ENCODE assay signal across 2 cellular contexts in the genomic region with DNA sequence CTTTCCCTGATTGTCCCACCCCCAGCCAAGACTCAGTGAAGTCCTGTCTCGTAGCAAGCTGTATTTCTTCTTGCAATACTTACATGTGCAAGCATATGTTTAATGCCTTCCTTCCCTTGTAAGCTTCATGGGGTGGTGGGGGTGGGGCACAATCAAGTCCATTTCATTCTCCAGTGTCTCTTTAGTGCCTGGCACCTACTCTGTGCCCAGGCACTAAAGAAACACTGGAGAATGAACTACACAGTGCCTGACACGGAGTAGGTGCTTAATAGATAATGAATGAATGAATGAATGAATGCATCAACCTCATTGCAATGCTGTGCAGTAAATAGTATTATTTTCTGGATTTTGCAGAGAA.
TF ChIP-seq lines count a peak whose summit lies in the region.

No MANE protein-coding gene starts in this region.

TF ChIP-seq in GM23338, 12 proteins besides CTCF, POLR2A, EP300 and RAD21 (continues in another document):
- TF ChIP-seq CREB1 (CRISPR knock-in tag; IDR thresholded peaks at IDR 0.05; ENCODE audit: low read depth): no peak
- no peak for TF ChIP-seq STAT1 (IDR thresholded peaks at IDR 0.05; ENCODE audit: unreplicated experiment)
- TF ChIP-seq JUNB (IDR thresholded peaks at IDR 0.05; ENCODE audit: unreplicated experiment): no peak
- TF ChIP-seq, protein P1, sequence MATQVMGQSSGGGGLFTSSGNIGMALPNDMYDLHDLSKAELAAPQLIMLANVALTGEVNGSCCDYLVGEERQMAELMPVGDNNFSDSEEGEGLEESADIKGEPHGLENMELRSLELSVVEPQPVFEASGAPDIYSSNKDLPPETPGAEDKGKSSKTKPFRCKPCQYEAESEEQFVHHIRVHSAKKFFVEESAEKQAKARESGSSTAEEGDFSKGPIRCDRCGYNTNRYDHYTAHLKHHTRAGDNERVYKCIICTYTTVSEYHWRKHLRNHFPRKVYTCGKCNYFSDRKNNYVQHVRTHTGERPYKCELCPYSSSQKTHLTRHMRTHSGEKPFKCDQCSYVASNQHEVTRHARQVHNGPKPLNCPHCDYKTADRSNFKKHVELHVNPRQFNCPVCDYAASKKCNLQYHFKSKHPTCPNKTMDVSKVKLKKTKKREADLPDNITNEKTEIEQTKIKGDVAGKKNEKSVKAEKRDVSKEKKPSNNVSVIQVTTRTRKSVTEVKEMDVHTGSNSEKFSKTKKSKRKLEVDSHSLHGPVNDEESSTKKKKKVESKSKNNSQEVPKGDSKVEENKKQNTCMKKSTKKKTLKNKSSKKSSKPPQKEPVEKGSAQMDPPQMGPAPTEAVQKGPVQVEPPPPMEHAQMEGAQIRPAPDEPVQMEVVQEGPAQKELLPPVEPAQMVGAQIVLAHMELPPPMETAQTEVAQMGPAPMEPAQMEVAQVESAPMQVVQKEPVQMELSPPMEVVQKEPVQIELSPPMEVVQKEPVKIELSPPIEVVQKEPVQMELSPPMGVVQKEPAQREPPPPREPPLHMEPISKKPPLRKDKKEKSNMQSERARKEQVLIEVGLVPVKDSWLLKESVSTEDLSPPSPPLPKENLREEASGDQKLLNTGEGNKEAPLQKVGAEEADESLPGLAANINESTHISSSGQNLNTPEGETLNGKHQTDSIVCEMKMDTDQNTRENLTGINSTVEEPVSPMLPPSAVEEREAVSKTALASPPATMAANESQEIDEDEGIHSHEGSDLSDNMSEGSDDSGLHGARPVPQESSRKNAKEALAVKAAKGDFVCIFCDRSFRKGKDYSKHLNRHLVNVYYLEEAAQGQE (IDR thresholded peaks at IDR 0.05; ENCODE audit: unreplicated experiment): no peak
- no peak for TF ChIP-seq ZNF114 (CRISPR knock-in tag; IDR thresholded peaks at IDR 0.05)
- no peak for TF ChIP-seq NANOG (IDR thresholded peaks at IDR 0.05; ENCODE audit: borderline replicate concordance)
- TF ChIP-seq, protein P2, sequence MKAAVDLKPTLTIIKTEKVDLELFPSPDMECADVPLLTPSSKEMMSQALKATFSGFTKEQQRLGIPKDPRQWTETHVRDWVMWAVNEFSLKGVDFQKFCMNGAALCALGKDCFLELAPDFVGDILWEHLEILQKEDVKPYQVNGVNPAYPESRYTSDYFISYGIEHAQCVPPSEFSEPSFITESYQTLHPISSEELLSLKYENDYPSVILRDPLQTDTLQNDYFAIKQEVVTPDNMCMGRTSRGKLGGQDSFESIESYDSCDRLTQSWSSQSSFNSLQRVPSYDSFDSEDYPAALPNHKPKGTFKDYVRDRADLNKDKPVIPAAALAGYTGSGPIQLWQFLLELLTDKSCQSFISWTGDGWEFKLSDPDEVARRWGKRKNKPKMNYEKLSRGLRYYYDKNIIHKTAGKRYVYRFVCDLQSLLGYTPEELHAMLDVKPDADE (IDR thresholded peaks at IDR 0.05): no peak
- no peak for TF ChIP-seq EZH2 (IDR thresholded peaks at IDR 0.05; ENCODE audit: low read depth, unreplicated experiment)
- TF ChIP-seq, protein P3, sequence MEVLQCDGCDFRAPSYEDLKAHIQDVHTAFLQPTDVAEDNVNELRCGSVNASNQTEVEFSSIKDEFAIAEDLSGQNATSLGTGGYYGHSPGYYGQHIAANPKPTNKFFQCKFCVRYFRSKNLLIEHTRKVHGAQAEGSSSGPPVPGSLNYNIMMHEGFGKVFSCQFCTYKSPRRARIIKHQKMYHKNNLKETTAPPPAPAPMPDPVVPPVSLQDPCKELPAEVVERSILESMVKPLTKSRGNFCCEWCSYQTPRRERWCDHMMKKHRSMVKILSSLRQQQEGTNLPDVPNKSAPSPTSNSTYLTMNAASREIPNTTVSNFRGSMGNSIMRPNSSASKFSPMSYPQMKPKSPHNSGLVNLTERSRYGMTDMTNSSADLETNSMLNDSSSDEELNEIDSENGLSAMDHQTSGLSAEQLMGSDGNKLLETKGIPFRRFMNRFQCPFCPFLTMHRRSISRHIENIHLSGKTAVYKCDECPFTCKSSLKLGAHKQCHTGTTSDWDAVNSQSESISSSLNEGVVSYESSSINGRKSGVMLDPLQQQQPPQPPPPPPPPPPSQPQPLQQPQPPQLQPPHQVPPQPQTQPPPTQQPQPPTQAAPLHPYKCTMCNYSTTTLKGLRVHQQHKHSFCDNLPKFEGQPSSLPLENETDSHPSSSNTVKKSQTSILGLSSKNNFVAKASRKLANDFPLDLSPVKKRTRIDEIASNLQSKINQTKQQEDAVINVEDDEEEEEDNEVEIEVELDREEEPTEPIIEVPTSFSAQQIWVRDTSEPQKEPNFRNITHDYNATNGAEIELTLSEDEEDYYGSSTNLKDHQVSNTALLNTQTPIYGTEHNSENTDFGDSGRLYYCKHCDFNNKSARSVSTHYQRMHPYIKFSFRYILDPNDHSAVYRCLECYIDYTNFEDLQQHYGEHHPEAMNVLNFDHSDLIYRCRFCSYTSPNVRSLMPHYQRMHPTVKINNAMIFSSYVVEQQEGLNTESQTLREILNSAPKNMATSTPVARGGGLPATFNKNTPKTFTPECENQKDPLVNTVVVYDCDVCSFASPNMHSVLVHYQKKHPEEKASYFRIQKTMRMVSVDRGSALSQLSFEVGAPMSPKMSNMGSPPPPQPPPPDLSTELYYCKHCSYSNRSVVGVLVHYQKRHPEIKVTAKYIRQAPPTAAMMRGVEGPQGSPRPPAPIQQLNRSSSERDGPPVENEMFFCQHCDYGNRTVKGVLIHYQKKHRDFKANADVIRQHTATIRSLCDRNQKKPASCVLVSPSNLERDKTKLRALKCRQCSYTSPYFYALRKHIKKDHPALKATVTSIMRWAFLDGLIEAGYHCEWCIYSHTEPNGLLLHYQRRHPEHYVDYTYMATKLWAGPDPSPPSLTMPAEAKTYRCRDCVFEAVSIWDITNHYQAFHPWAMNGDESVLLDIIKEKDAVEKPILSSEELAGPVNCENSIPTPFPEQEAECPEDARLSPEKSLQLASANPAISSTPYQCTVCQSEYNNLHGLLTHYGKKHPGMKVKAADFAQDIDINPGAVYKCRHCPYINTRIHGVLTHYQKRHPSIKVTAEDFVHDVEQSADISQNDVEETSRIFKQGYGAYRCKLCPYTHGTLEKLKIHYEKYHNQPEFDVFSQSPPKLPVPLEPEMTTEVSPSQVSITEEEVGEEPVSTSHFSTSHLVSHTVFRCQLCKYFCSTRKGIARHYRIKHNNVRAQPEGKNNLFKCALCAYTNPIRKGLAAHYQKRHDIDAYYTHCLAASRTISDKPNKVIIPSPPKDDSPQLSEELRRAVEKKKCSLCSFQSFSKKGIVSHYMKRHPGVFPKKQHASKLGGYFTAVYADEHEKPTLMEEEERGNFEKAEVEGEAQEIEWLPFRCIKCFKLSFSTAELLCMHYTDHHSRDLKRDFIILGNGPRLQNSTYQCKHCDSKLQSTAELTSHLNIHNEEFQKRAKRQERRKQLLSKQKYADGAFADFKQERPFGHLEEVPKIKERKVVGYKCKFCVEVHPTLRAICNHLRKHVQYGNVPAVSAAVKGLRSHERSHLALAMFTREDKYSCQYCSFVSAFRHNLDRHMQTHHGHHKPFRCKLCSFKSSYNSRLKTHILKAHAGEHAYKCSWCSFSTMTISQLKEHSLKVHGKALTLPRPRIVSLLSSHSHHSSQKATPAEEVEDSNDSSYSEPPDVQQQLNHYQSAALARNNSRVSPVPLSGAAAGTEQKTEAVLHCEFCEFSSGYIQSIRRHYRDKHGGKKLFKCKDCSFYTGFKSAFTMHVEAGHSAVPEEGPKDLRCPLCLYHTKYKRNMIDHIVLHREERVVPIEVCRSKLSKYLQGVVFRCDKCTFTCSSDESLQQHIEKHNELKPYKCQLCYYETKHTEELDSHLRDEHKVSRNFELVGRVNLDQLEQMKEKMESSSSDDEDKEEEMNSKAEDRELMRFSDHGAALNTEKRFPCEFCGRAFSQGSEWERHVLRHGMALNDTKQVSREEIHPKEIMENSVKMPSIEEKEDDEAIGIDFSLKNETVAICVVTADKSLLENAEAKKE (CRISPR knock-in tag; IDR thresholded peaks at IDR 0.05): no peak
- TF ChIP-seq POLR2AphosphoS5 (IDR thresholded peaks at IDR 0.05; ENCODE audit: low read depth): no peak
- TF ChIP-seq EZH2phosphoT487 (IDR thresholded peaks at IDR 0.05; ENCODE audit: unreplicated experiment): no peak

TF ChIP-seq in GM12878, 131 proteins besides CTCF, POLR2A, EP300 and RAD21:
- TF ChIP-seq ZNF24 (IDR thresholded peaks at IDR 0.05) (0 out of 2 replicates have a peak, but pooled peaks have one; percentile 18), CEBPB (IDR thresholded peaks at IDR 0.05; ENCODE audit: borderline replicate concordance in 1 of 2, low read depth in 2 of 2, low read length in 2 of 2) (no peak), CHD2 (IDR thresholded peaks at IDR 0.05; ENCODE audit: borderline replicate concordance, low read depth, low read length) (no peak), CREB1 (IDR thresholded peaks at IDR 0.05; ENCODE audit: low read depth) (no peak)
- TF ChIP-seq, protein P4, sequence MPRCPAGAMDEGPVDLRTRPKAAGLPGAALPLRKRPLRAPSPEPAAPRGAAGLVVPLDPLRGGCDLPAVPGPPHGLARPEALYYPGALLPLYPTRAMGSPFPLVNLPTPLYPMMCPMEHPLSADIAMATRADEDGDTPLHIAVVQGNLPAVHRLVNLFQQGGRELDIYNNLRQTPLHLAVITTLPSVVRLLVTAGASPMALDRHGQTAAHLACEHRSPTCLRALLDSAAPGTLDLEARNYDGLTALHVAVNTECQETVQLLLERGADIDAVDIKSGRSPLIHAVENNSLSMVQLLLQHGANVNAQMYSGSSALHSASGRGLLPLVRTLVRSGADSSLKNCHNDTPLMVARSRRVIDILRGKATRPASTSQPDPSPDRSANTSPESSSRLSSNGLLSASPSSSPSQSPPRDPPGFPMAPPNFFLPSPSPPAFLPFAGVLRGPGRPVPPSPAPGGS (IDR thresholded peaks at IDR 0.05; ENCODE audit: borderline replicate concordance, insufficient read depth, low read depth, low read length, poor library complexity, severe bottlenecking): no peak
